ENCODE assay signal across 9 cellular contexts in the genomic region with DNA sequence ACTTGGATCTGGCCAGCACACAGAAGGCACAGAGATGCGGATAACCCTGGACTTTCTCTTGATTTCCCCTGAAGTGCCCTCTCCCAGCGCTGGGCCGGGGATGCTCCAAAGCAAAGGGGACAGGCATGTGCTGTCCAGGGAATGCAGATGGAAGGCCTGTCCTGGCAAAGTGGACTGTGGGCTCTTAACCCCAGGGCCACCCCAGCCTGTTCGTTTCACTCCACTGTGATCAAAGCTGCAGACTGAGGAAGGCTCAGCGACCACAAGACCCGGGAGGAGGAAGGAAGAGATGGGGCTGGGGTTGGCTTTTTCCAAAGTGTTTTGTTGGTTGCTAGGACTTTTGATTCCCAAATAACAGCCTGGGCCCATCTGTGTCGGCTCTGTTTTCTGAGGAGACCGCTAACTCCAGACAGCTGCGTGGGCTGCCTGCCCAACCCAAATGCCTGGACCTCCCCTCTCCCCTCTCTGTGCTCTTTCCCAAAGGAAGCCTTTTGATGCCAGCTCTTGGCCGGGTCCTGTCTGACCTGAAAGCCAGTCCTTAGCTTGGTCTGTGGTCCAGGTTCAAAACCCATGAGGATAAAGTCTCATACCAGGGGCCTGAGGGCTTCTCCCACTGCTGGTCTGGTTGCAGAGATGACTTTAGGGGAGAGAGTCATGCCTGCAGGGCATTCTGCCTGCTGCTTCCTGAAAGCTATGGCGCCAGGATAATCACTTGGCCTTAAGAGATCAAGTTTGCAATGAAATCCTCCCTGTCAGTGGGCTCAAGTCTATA.
A peak's percentile ranks its signal among the peaks of the same experiment; 100 is the strongest.
DNase-seq lines count a peak whose midpoint lies in the region; ATAC-seq and TF ChIP-seq lines count a peak whose summit lies in the region.
"Had no signal": no experiment of that assay in that cellular context is flagged by ENCODE, and none has a peak within 500 bp of the region (broad histone marks: within the 10 kb centered on the region; RNA-seq: fewer than 3 reads in every experiment).

No MANE protein-coding gene starts in this region.

- H3K4me3 ChIP-seq in SJCRH30 (no peak overlapping the region), uterus (no peak overlapping the region)

- TF ChIP-seq CTCF in uterus (IDR thresholded peaks at IDR 0.05), result no peak

- H3K36me3 ChIP-seq in SJCRH30 (peaks cover 23% of the 10 kb centered on the region), uterus (no peaks in the 10 kb centered on the region)

- H3K4me1 ChIP-seq in SJCRH30, result peaks cover 40% of the 10 kb centered on the region
- peaks cover 7 to 8% of the 10 kb centered on the region in 2 donors for H3K4me1 ChIP-seq in uterus

- peak overlapping the region; percentile 92 for H3K27ac ChIP-seq in SJCRH30
- H3K27ac ChIP-seq in uterus, result peak overlapping the region; percentile 77 to 81

- H3K9me3 ChIP-seq in SJCRH30 (replicated peaks) (no peaks in the 10 kb centered on the region), uterus (no peaks in the 10 kb centered on the region)

- H3K27me3 ChIP-seq in SJCRH30, result no peaks in the 10 kb centered on the region
- no peaks in the 10 kb centered on the region for H3K27me3 ChIP-seq in uterus

- intact Hi-C loops in uterus (cut with DNase I; ENCODE audit: low total_unique reads), result loop anchor here (5.0 kb wide), 1 partner anchor 217 kb away; no protein-coding TSS in a partner anchor

- DNase-seq in SJCRH30, result peak; percentile 97 to 99
- DNase-seq in fibroblast of peridontal ligament (ENCODE audit: extremely low read depth), result peak; percentile 83
- peak; percentile 95 for DNase-seq in myocyte (ENCODE audit: low read depth)
- peak; percentile 45 to 75 for DNase-seq in uterus
- DNase-seq in ACHN, result no peak
- DNase-seq in NOMO-1 (lab: John Stamatoyannopoulos, UW; ENCODE audit: unreplicated experiment in 2 of 2), result no peak
- DNase-seq: erythroblast, naive B cell had no signal

- in situ Hi-C loops in ACHN (cut with HindIII; ENCODE audit: low pct_ligation_motif_present, low pct_unique_long_range_greater_than_20kb, low sequenced_read_pairs), result no loop called here

- no peak for ATAC-seq in GM21447 (IDR thresholded peaks at IDR 0.05; ENCODE audit: unreplicated experiment)

- no peak for TF ChIP-seq POLR2A in uterus (IDR thresholded peaks at IDR 0.05)

Comparison
In these comparisons a context has a peak if more than half of its experiments do, and no peak if none do; other contexts are left out.
1. DNase-seq: peak in SJCRH30 (2 of 2), fibroblast of peridontal ligament (single experiment), myocyte (single experiment) and uterus (2 of 2); none in ACHN (single experiment) and NOMO-1 (0 of 2).